In the genomic region with DNA sequence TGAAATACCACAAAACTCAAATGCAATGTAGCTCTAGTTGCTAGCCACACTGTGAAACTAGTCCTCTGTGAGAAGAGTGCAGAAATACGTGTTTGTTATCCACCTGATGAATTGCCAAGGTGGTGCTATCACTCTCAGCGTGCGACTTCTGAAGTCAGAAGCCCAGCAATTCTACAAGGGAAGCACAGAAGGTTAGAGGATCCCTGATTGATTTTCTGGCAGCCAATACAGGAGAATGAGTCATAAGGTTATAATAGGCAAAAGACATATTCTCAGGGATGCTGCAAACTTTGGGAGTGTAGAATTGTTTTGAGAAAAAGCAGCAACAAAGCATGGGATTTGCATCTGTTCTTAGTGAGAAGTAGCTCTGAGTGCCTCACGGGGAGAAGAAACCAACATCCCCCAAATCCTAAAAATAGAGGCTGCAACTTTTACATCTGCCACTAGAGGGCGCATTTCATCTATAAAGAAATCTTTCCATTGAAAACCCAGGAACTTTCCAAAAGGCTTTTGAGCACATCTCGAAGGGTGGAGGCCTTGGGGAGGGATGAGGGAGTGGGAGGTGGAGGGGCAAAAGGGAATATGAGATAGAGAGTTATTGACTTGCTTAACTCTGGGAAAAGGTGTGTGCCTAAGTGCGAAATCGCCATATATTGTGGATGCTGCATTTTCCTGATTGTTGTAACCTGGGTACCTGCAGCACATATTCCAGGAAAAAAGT, we compare ENCODE assay signal across 8 cellular contexts.
A peak's percentile ranks its signal among the peaks of the same experiment; 100 is the strongest.
DNase-seq lines count a peak whose midpoint lies in the region; ATAC-seq, FAIRE-seq and TF ChIP-seq lines count a peak whose summit lies in the region.

No MANE protein-coding gene starts in this region.

- TF ChIP-seq CTCF in 22Rv1 (IDR thresholded peaks at IDR 0.05) (peak; percentile 84), fibroblast of pulmonary artery (IDR thresholded peaks at IDR 0.05; ENCODE audit: low read length, missing control alignments) (peak; percentile 73)

- TF ChIP-seq POLR2A in GM18505 (IDR thresholded peaks at IDR 0.05; ENCODE audit: borderline replicate concordance, extremely low read depth, insufficient read depth, insufficient read length) = no peak

- no peak overlapping the region for H3K27ac ChIP-seq in 22Rv1

- peak; percentile 19 for FAIRE-seq in TTC549 (lab: Jason Lieb, UNC)

- ATAC-seq in GM18505 (IDR thresholded peaks at IDR 0.05; ENCODE audit: unreplicated experiment) = no peak
- ATAC-seq in HG02610 (IDR thresholded peaks at IDR 0.05; ENCODE audit: unreplicated experiment) = no peak

- no peak overlapping the region for H3K4me3 ChIP-seq in fibroblast of pulmonary artery (replicated peaks; ENCODE audit: low read depth, low read length)

- DNase-seq in ELF-1 (ENCODE audit: low read depth, low spot score) = peak; percentile 65
- DNase-seq in NCI-H128 (lab: John Stamatoyannopoulos, UW; ENCODE audit: unreplicated experiment) = peak; percentile 83
- peak; percentile 56 for DNase-seq in fibroblast of pulmonary artery (ENCODE audit: low read depth)
- peak; percentile 16 for DNase-seq in occipital lobe (lab: John Stamatoyannopoulos, UW)

Comparison
In these comparisons a context has a peak if more than half of its experiments do, and no peak if none do; other contexts are left out.
1. DNase-seq: peak in every context shown above with its lines; median percentile 83 in NCI-H128; 65 in ELF-1; 56 in fibroblast of pulmonary artery; 16 in occipital lobe.